In genomic region chr15:100284701-100285100, GRCh38 we compare ENCODE assay signal across 16 cellular contexts. TPM values are rescaled to one million over a fixed set of nuclear protein-coding genes. Genes with fewer than 3 reads are reported as not detected.
DNase-seq lines count a peak whose midpoint lies in the region; ATAC-seq and TF ChIP-seq lines count a peak whose summit lies in the region.
"Had no signal": no experiment of that assay in that cellular context is flagged by ENCODE, and none has a peak within 500 bp of the region (broad histone marks: within the 10 kb centered on the region; RNA-seq: fewer than 3 reads in every experiment).

No MANE protein-coding gene starts in this region.

- TF ChIP-seq CTCF in MCF 10A (IDR thresholded peaks at IDR 0.05; ENCODE audit: unreplicated experiment) (no peak), mammary epithelial cell (conservative IDR thresholded peaks at IDR 0.05 in 1 of 2, IDR thresholded peaks at IDR 0.05 in 1 of 2; ENCODE audit: extremely low read depth in 1 of 2, insufficient read depth in 1 of 2, low read depth in 1 of 2, low read length in 2 of 2) (no peak), heart right ventricle (IDR thresholded peaks at IDR 0.05) (no peak), upper lobe of left lung (IDR thresholded peaks at IDR 0.05) (no peak), chondrocyte (IDR thresholded peaks at IDR 0.05) (no peak)

- DNase-seq in MCF 10A (ENCODE audit: unreplicated experiment): no peak
- no peak for DNase-seq in mammary epithelial cell
- DNase-seq in heart right ventricle: peak; percentile 48 to 81
- peak; percentile 27 for DNase-seq in mucosa of gallbladder (ENCODE audit: low spot score)
- DNase-seq in upper lobe of left lung: peak in 1 of 2 donors; percentile 84
- no peak for DNase-seq in chondrocyte (ENCODE audit: low spot score)
- DNase-seq in natural killer cell treated with Interleukin-12 subunit alpha and Interleukin-12 subunit beta and Interleukin-15 and Interleukin-18, amount 100 ng/mL, for 72 hours (ENCODE audit: low spot score): no peak
- DNase-seq: activated CD4-positive, CD25-positive, alpha-beta regulatory T cell; activated gamma-delta T cell treated with Interleukin-2 at 50 U/mL for 16 hours; amygdala; CD8-positive, alpha-beta T cell; stimulated activated naive CD8-positive, alpha-beta T cell treated with anti-CD3 and anti-CD28 coated beads, Interleukin-15, Interleukin-2, amounts not matched to agents 100 U/mL and 50 U/mL, for 24 hours; T-helper 1 cell had no signal

- no peak for TF ChIP-seq EP300 in upper lobe of left lung (IDR thresholded peaks at IDR 0.05)

- H3K9ac ChIP-seq in mammary epithelial cell (ENCODE audit: insufficient read depth, low read length): no peak overlapping the region

- H3K4me3 ChIP-seq in mammary epithelial cell (replicated peaks in 1 of 3; ENCODE audit: insufficient read depth in 1 of 3, low read depth in 2 of 3, low read length in 3 of 3) (no peak overlapping the region), heart right ventricle (no peak overlapping the region), upper lobe of left lung (no peak overlapping the region)

- POLR2A ChIA-PET in MCF 10A (lab: Yijun Ruan, JAX): no interaction called here

- peaks cover 6% of the 10 kb centered on the region for H3K36me3 Mint-ChIP-seq in MCF 10A (ENCODE audit: insufficient read depth, unreplicated experiment)
- H3K36me3 Mint-ChIP-seq in chondrocyte (ENCODE audit: low read depth): peaks cover 5% of the 10 kb centered on the region
- peaks cover 19% of the 10 kb centered on the region for H3K36me3 Mint-ChIP-seq in natural killer cell treated with Interleukin-12 subunit alpha and Interleukin-12 subunit beta and Interleukin-15 and Interleukin-18, amount 100 ng/mL, for 72 hours

- 15% methylated on average over 6 of the region's 6 CpGs for WGBS in mammary epithelial cell (ENCODE audit: low coverage, missing lambda C conversion rate)
- 44 to 50% methylated on average over 6 of the region's 6 CpGs for WGBS in heart right ventricle, 2 donors
- 53 to 57% methylated on average over 6 of the region's 6 CpGs for WGBS in upper lobe of left lung, 2 donors

- CTCF ChIA-PET in MCF 10A (lab: Yijun Ruan, JAX) (no interaction called here), mammary epithelial cell (lab: Charles Lee; ENCODE audit: low non-redundant PET) (no interaction called here)

- H3K27ac ChIP-seq in mammary epithelial cell (ENCODE audit: insufficient read depth, low read depth, low read length) (no peak overlapping the region), heart right ventricle (no peak overlapping the region), upper lobe of left lung (no peak overlapping the region)

- H3K27me3 ChIP-seq in mammary epithelial cell (ENCODE audit: insufficient read depth, low read length) (peaks cover 2% of the 10 kb centered on the region), heart right ventricle (no peaks in the 10 kb centered on the region), upper lobe of left lung (no peaks in the 10 kb centered on the region)

- H3K4me1 ChIP-seq in mammary epithelial cell (ENCODE audit: insufficient read depth, low read length): peaks cover 15% of the 10 kb centered on the region
- H3K4me1 ChIP-seq in heart right ventricle: peaks cover 0 to 15% (median 0%) of the 10 kb centered on the region in 9 donors
- no peaks in the 10 kb centered on the region for H3K4me1 ChIP-seq in upper lobe of left lung

- H3K4me2 ChIP-seq in mammary epithelial cell (ENCODE audit: insufficient read depth, low read depth, low read length): no peak overlapping the region

- TF ChIP-seq POLR2A in upper lobe of left lung (IDR thresholded peaks at IDR 0.05): no peak

- peaks cover 6% of the 10 kb centered on the region for H3K9me3 Mint-ChIP-seq in MCF 10A (ENCODE audit: unreplicated experiment)
- H3K9me3 Mint-ChIP-seq in chondrocyte (ENCODE audit: low read depth): peaks cover 7% of the 10 kb centered on the region
- no peaks in the 10 kb centered on the region for H3K9me3 Mint-ChIP-seq in natural killer cell treated with Interleukin-12 subunit alpha and Interleukin-12 subunit beta and Interleukin-15 and Interleukin-18, amount 100 ng/mL, for 72 hours
- H3K9me3 Mint-ChIP-seq: CD8-positive, alpha-beta T cell had no signal

- intact Hi-C loops in MCF 10A (cut with micrococcal nuclease): no loop called here
- intact Hi-C loops in mammary epithelial cell (cut with micrococcal nuclease): no loop called here
- intact Hi-C loops in heart right ventricle (cut with DNase I): no loop called here

- H3K79me2 ChIP-seq in mammary epithelial cell (ENCODE audit: insufficient read depth, low read length): no peaks in the 10 kb centered on the region

- H3K27me3 Mint-ChIP-seq in MCF 10A (ENCODE audit: insufficient read depth, unreplicated experiment) (no peaks in the 10 kb centered on the region), chondrocyte (ENCODE audit: low read depth) (peaks cover 9% of the 10 kb centered on the region)
- peaks cover 7 to 12% of the 10 kb centered on the region in 2 donors for H3K27me3 Mint-ChIP-seq in natural killer cell treated with Interleukin-12 subunit alpha and Interleukin-12 subunit beta and Interleukin-15 and Interleukin-18, amount 100 ng/mL, for 72 hours

- no peaks in the 10 kb centered on the region for H4K20me1 ChIP-seq in mammary epithelial cell (ENCODE audit: insufficient read depth, low read length)

- H3K4me1 Mint-ChIP-seq in MCF 10A (ENCODE audit: insufficient read depth, unreplicated experiment) (peaks cover 14% of the 10 kb centered on the region), chondrocyte (ENCODE audit: low read depth) (peaks cover 10% of the 10 kb centered on the region)
- no peaks in the 10 kb centered on the region for H3K4me1 Mint-ChIP-seq in natural killer cell treated with Interleukin-12 subunit alpha and Interleukin-12 subunit beta and Interleukin-15 and Interleukin-18, amount 100 ng/mL, for 72 hours (ENCODE audit: low read depth in 2 of 2)

- H3K27ac Mint-ChIP-seq in MCF 10A (ENCODE audit: low read depth, unreplicated experiment) (peak overlapping the region; percentile 26), chondrocyte (ENCODE audit: unreplicated experiment) (no peak overlapping the region)
- no peak overlapping the region for H3K27ac Mint-ChIP-seq in natural killer cell treated with Interleukin-12 subunit alpha and Interleukin-12 subunit beta and Interleukin-15 and Interleukin-18, amount 100 ng/mL, for 72 hours
- H3K27ac Mint-ChIP-seq: CD8-positive, alpha-beta T cell had no signal

- in situ Hi-C loops in mammary epithelial cell (cut with MboI; ENCODE audit: low sequenced_read_pairs in 2 of 2): no loop called here

- BruUV-seq in MCF 10A (replicated peaks; lab: Mats Ljungman, UMichigan) (no TSS peak), mammary epithelial cell (replicated peaks; lab: Mats Ljungman, UMichigan) (no TSS peak)

- peak in 7 of 8 donors; percentile 49 to 92 (median 75) for ATAC-seq in heart right ventricle
- peak; percentile 35 to 48 for ATAC-seq in upper lobe of left lung (ENCODE audit: low FRiP score in 2 of 2)
- ATAC-seq in natural killer cell treated with Interleukin-12 subunit alpha and Interleukin-12 subunit beta and Interleukin-15 and Interleukin-18, amount 100 ng/mL, for 72 hours: no peak
- ATAC-seq in GM21390 (IDR thresholded peaks at IDR 0.05; ENCODE audit: unreplicated experiment): no peak
- ATAC-seq: CD8-positive, alpha-beta T cell; Panc1; stimulated activated naive CD8-positive, alpha-beta T cell treated with anti-CD3 and anti-CD28 coated beads, Interleukin-15, Interleukin-2, amounts not matched to agents 100 U/mL and 50 U/mL, for 24 hours had no signal

- no peak overlapping the region for H3K4me3 Mint-ChIP-seq in MCF 10A (ENCODE audit: unreplicated experiment)
- no peak overlapping the region for H3K4me3 Mint-ChIP-seq in chondrocyte (ENCODE audit: unreplicated experiment)
- H3K4me3 Mint-ChIP-seq in natural killer cell treated with Interleukin-12 subunit alpha and Interleukin-12 subunit beta and Interleukin-15 and Interleukin-18, amount 100 ng/mL, for 72 hours: no peak overlapping the region
- H3K4me3 Mint-ChIP-seq: CD8-positive, alpha-beta T cell had no signal

- H3K9me3 ChIP-seq in mammary epithelial cell (replicated peaks; ENCODE audit: insufficient read depth, low read length) (no peaks in the 10 kb centered on the region), heart right ventricle (peaks cover 0 to 7% (median 0%) of the 10 kb centered on the region in 11 donors), upper lobe of left lung (no peaks in the 10 kb centered on the region)

- no peaks in the 10 kb centered on the region for H3K36me3 ChIP-seq in mammary epithelial cell (ENCODE audit: insufficient read depth, low read length)
- no peaks in the 10 kb centered on the region for H3K36me3 ChIP-seq in heart right ventricle
- H3K36me3 ChIP-seq in upper lobe of left lung: no peaks in the 10 kb centered on the region

- no peak overlapping the region for H2AFZ ChIP-seq in mammary epithelial cell (ENCODE audit: low read depth, low read length)

- dilution Hi-C loops in mammary epithelial cell (cut with HindIII; ENCODE audit: low sequenced_read_pairs): no loop called here

RNA-seq across cellular contexts. Expression of gene ADAMTS17, which starts 57.1 kb away (rescaled TPM):
- 4.0 and 7.7 TPM in 2 replicates for total RNA-seq in MCF 10A (2022)
- total RNA-seq in mammary epithelial cell: 1 to 10 TPM in 1 of 2 donors, under 1 TPM in 1; 0.45 to 1.7 TPM
- 0.24 TPM for polyA plus RNA-seq in mammary epithelial cell
- polyA minus RNA-seq in mammary epithelial cell: not detected
- total RNA-seq in heart right ventricle: 1 to 10 TPM in 7 of 10 donors, under 1 TPM in 3; 0.47 to 5.0 (median 1.3) TPM
- polyA plus RNA-seq in heart right ventricle: under 1 TPM; 0.49 to 0.95 TPM
- total RNA-seq in mucosa of gallbladder: 3.6 TPM
- 10 to 100 TPM in 1 of 6 donors, 1 to 10 TPM in 5; 3.2 to 11.5 (median 5.7) TPM for total RNA-seq in upper lobe of left lung
- total RNA-seq in chondrocyte: 3.4 to 3.9 TPM (median 3.4 TPM) in 3 replicates
- under 1 TPM; 0.31 to 0.59 TPM for total RNA-seq in natural killer cell treated with Interleukin-12 subunit alpha and Interleukin-12 subunit beta and Interleukin-15 and Interleukin-18, amount 100 ng/mL, for 72 hours
- total RNA-seq: endothelial cell of umbilical vein had no signal

Comparison
In these comparisons a context has a peak if more than half of its experiments do, and no peak if none do; other contexts are left out.
1. DNase-seq: peak in heart right ventricle (2 of 2) and mucosa of gallbladder (single experiment); none in MCF 10A (single experiment), mammary epithelial cell (single experiment), chondrocyte (single experiment) and natural killer cell treated with Interleukin-12 subunit alpha and Interleukin-12 subunit beta and Interleukin-15 and Interleukin-18, amount 100 ng/mL, for 72 hours (single experiment).
2. ATAC-seq: peak in heart right ventricle (7 of 8) and upper lobe of left lung (2 of 2); none in natural killer cell treated with Interleukin-12 subunit alpha and Interleukin-12 subunit beta and Interleukin-15 and Interleukin-18, amount 100 ng/mL, for 72 hours (0 of 2) and GM21390 (single experiment).